18 cellular contexts compared by ENCODE assay signal in genomic region chr3:176765491-176765890, GRCh38.
"Had no signal": no experiment of that assay in that cellular context is flagged by ENCODE, and none has a peak within 500 bp of the region (broad histone marks: within the 10 kb centered on the region; RNA-seq: fewer than 3 reads in every experiment).

No MANE protein-coding gene starts in this region.

- DNase-seq: Karpas-422, KG1, MM.1S, NCI-H1092 treated with DMSO at 0.1 percent for 48 hours, NCI-H1436, NCI-H1694, NCI-H187 treated with DMSO at 0.1 percent for 48 hours, NCI-H2171 treated with DMSO at 0.1 percent for 48 hours, NCI-H345, NCI-H446 treated with DMSO at 0.1 percent for 48 hours, NCI-H510A treated with DMSO at 0.1 percent for 48 hours, NCI-H774, Right ventricle myocardium superior, RPMI8226, SIG-M5, SK-N-SH, SW 1271 had no signal

- H3K27ac ChIP-seq: HL-60 had no signal

- H3K4me2 ChIP-seq: SK-N-SH had no signal

- H3K9me3 ChIP-seq: SK-N-SH had no signal

- H3K9ac ChIP-seq: SK-N-SH had no signal
